ENCODE assay signal across 1 cellular context in genomic region chr11:132864811-132865576, GRCh38.
TF ChIP-seq lines count a peak whose summit lies in the region.

No MANE protein-coding gene starts in this region.

TF ChIP-seq in H1, 55 proteins besides CTCF, POLR2A, EP300 and RAD21:
- TF ChIP-seq TEAD4 (IDR thresholded peaks at IDR 0.05; ENCODE audit: low read depth, low read length) (no peak), BACH1 (IDR thresholded peaks at IDR 0.05; ENCODE audit: low read length) (peak; percentile 99), JUND (IDR thresholded peaks at IDR 0.05; ENCODE audit: low read length) (0 out of 2 replicates have a peak, but pooled peaks have one; percentile 13), SIX5 (IDR thresholded peaks at IDR 0.05; ENCODE audit: low read depth, low read length) (no peak), MAFK (IDR thresholded peaks at IDR 0.05; ENCODE audit: low read depth, low read length) (peak; percentile 98), KDM4A (IDR thresholded peaks at IDR 0.05; ENCODE audit: low read depth, low read length, severe bottlenecking) (no peak)
